In the genomic region with DNA sequence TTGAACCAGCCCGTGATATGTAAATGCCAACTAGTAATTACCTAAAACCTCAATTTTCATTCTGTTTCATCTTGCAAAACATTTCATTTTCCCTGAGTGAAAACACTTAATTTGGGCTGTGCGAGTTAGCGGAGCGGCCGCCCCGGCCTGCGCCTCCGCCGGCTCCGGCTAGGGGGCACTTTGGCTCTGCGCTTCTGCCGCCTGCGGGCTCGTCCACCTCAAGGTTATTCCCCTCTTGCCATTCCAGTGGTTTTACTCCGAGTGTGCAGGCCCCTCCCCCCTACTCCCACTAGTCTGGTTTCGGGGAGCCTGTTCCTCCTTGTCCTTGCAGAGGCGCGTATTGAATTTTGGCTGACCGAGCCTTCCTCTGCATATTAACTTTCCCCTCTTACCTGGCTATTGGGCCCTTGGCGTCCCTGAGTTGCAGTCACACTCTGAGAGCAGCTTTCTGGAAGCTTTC, we compare ENCODE assay signal across 9 cellular contexts. TPM values are rescaled to one million over a fixed set of nuclear protein-coding genes. Genes with fewer than 3 reads are reported as not detected.
DNase-seq lines count a peak whose midpoint lies in the region; ATAC-seq and TF ChIP-seq lines count a peak whose summit lies in the region.
"Had no signal": no experiment of that assay in that cellular context is flagged by ENCODE, and none has a peak within 500 bp of the region (broad histone marks: within the 10 kb centered on the region; RNA-seq: fewer than 3 reads in every experiment).

No MANE protein-coding gene starts in this region.

- ATAC-seq in Panc1 = peak; percentile 53; the same call in 1 of the 2 replicates
- ATAC-seq in foreskin keratinocyte = no peak
- ATAC-seq in GM18502 (IDR thresholded peaks at IDR 0.05; ENCODE audit: poor library complexity, unreplicated experiment) = no peak
- ATAC-seq in GM18858 (IDR thresholded peaks at IDR 0.05; ENCODE audit: unreplicated experiment) = no peak
- no peak for ATAC-seq in HG03565 (IDR thresholded peaks at IDR 0.05; ENCODE audit: unreplicated experiment)

- peak overlapping the region; percentile 92 for H3K27ac ChIP-seq in Panc1 (ENCODE audit: low read length)
- H3K27ac ChIP-seq in foreskin keratinocyte = no peak overlapping the region
- no peak overlapping the region for H3K27ac ChIP-seq in parathyroid adenoma

- BruUV-seq in Panc1 (replicated peaks; lab: Mats Ljungman, UMichigan) = no TSS peak

- intact Hi-C loops in Panc1 (cut with micrococcal nuclease; ENCODE audit: unreplicated experiment) = no loop called here

- POLR2A ChIA-PET in Panc1 (lab: Charles Lee) = no interaction called here

- peaks cover 3% of the 10 kb centered on the region for H3K79me2 ChIP-seq in parathyroid adenoma

- no peak overlapping the region for H3K4me2 ChIP-seq in parathyroid adenoma (ENCODE audit: low read length)

- H2AFZ ChIP-seq in parathyroid adenoma = no peak overlapping the region

- in situ Hi-C loops in Panc1 (cut with HindIII; ENCODE audit: low pct_unique_long_range_greater_than_20kb, low sequenced_read_pairs) = no loop called here

- TF ChIP-seq CTCF in Panc1 (IDR thresholded peaks at IDR 0.05) = peak; percentile 96
- TF ChIP-seq CTCF in foreskin keratinocyte (conservative IDR thresholded peaks at IDR 0.05) = peak; percentile 19
- TF ChIP-seq CTCF in parathyroid adenoma (IDR thresholded peaks at IDR 0.05) = peak; percentile 15

- DNase-seq in Daoy (ENCODE audit: low read depth) (peak; percentile 90), Panc1 (ENCODE audit: low read depth, low spot score) (no peak), foreskin keratinocyte (no peak), SIG-M5 treated with dmso at 0.1 percent for 504 hours (lab: John Stamatoyannopoulos, UW; ENCODE audit: unreplicated experiment) (no peak)
- DNase-seq: RPMI8226 had no signal

- H3K4me3 ChIP-seq in Panc1 (ENCODE audit: low read depth in 2 of 2, low read length in 2 of 2) = no peak overlapping the region
- no peak overlapping the region for H3K4me3 ChIP-seq in parathyroid adenoma (ENCODE audit: low read depth, low read length)

- no peak overlapping the region for H3K9ac ChIP-seq in parathyroid adenoma

- CTCF ChIA-PET in Panc1 (lab: Charles Lee) = no interaction called here

- H3K4me1 ChIP-seq in Panc1 (ENCODE audit: control insufficient read depth, insufficient read depth, low read length) (peaks cover 54% of the 10 kb centered on the region), foreskin keratinocyte (peaks cover 20% of the 10 kb centered on the region), parathyroid adenoma (no peaks in the 10 kb centered on the region)

- no peaks in the 10 kb centered on the region for H3K36me3 ChIP-seq in Panc1 (ENCODE audit: control insufficient read depth, insufficient read depth, low read length)
- H3K36me3 ChIP-seq in parathyroid adenoma (ENCODE audit: control insufficient read depth, insufficient read depth, low read length) = no peaks in the 10 kb centered on the region

- no peaks in the 10 kb centered on the region for H3K27me3 ChIP-seq in Panc1 (ENCODE audit: control insufficient read depth, insufficient read depth, low read length)
- no peaks in the 10 kb centered on the region for H3K27me3 ChIP-seq in foreskin keratinocyte
- H3K27me3 ChIP-seq in parathyroid adenoma (ENCODE audit: control insufficient read depth, insufficient read depth, low read length) = no peaks in the 10 kb centered on the region

- H3K9me3 ChIP-seq in Panc1 (ENCODE audit: control insufficient read depth, insufficient read depth, low read depth, low read length) (no peaks in the 10 kb centered on the region), parathyroid adenoma (ENCODE audit: control insufficient read depth, low read length) (no peaks in the 10 kb centered on the region)

RNA-seq across cellular contexts. Expression of a gene that starts 55.6 kb away (rescaled TPM):
- total RNA-seq in Daoy (2014; rRNA removed; shearing (Covaris generic)) = 10.9 and 22.6 TPM in 2 replicates
- 36.0 TPM for total RNA-seq in Panc1 (2021; ENCODE audit: unreplicated experiment)
- 47.5 TPM for polyA plus RNA-seq in Panc1 (2012; ENCODE audit: insufficient read length)
- 21.3 and 23.7 TPM in 2 replicates for total RNA-seq in foreskin keratinocyte
- polyA plus RNA-seq in foreskin keratinocyte = 23.3 and 24.7 TPM in 2 replicates

RNA-seq across cellular contexts. Expression of a gene that starts 58.0 kb away (rescaled TPM):
- 38.5 and 43.9 TPM in 2 replicates for total RNA-seq in Daoy (2014; rRNA removed; shearing (Covaris generic))
- total RNA-seq in Panc1 (2021; ENCODE audit: unreplicated experiment) = 68.1 TPM
- 53.3 TPM for polyA plus RNA-seq in Panc1 (2012; ENCODE audit: insufficient read length)
- 57.3 and 69.3 TPM in 2 replicates for total RNA-seq in foreskin keratinocyte
- polyA plus RNA-seq in foreskin keratinocyte = 40.3 and 52.0 TPM in 2 replicates

Comparison
In these comparisons a context has a peak if more than half of its experiments do, and no peak if none do; other contexts are left out.
1. CTCF ChIP-seq: peak in every context shown above with its lines; median percentile 96 in Panc1; 19 in foreskin keratinocyte; 15 in parathyroid adenoma.